Comparison of ENCODE assay signal across 1 cellular context in the genomic region with DNA sequence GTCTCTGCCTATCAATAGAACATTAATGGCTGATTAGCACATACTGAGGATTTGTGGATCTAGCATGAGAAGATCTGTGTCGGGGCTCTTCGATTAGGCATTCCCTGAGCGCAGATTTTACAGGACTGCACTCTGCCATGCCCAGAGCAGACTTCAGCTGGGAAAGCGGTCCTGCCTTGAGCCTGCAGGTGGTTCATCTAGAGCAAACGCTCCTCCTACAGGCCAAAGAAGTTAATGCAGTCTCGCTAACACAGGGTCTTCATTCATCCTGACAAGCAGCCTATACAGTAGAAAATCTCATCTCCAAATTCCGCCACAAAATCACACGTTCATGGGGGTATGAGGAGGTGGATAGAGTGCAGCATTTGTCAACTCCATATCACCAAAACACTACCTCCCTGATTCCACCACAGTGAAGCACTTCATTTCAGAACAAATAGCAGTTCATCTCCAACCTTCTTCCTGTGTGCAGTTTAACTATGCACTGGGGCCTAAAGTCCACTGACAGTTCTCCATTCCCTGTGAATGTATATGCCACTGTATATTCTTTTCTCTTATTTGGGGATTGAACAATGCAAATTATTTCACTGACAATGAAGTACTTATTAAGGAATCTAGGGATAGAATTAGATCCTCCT.
A peak's percentile ranks its signal among the peaks of the same experiment; 100 is the strongest.
TF ChIP-seq lines count a peak whose summit lies in the region.

No MANE protein-coding gene starts in this region.

TF ChIP-seq in HepG2, 621 proteins besides CTCF, POLR2A, EP300 and RAD21 (continued from another document and continues in another):
- no peak for TF ChIP-seq ISL2 (CRISPR knock-in tag; IDR thresholded peaks at IDR 0.05)
- 0 out of 2 replicates have a peak, but pooled peaks have one; percentile 23 for TF ChIP-seq RCOR2 (CRISPR knock-in tag; IDR thresholded peaks at IDR 0.05)
- no peak for TF ChIP-seq NPAS2 (CRISPR knock-in tag; IDR thresholded peaks at IDR 0.05; ENCODE audit: borderline replicate concordance)
- TF ChIP-seq, protein P1, sequence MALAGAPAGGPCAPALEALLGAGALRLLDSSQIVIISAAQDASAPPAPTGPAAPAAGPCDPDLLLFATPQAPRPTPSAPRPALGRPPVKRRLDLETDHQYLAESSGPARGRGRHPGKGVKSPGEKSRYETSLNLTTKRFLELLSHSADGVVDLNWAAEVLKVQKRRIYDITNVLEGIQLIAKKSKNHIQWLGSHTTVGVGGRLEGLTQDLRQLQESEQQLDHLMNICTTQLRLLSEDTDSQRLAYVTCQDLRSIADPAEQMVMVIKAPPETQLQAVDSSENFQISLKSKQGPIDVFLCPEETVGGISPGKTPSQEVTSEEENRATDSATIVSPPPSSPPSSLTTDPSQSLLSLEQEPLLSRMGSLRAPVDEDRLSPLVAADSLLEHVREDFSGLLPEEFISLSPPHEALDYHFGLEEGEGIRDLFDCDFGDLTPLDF (CRISPR knock-in tag; IDR thresholded peaks at IDR 0.05): no peak
- TF ChIP-seq ZNF432 (CRISPR knock-in tag; IDR thresholded peaks at IDR 0.05; ENCODE audit: borderline replicate concordance): no peak
- TF ChIP-seq ZNF335 (CRISPR knock-in tag; IDR thresholded peaks at IDR 0.05): no peak; the same call in 1 of the 2 replicates
- TF ChIP-seq SOX13 (IDR thresholded peaks at IDR 0.05): no peak
- 0 out of 4 replicates have a peak, but pooled peaks of 1 of the 2 experiments have one; percentile 5 for TF ChIP-seq SOX13 (CRISPR knock-in tag; conservative IDR thresholded peaks at IDR 0.05 in 1 of 2, IDR thresholded peaks at IDR 0.05 in 1 of 2)
- TF ChIP-seq CENPX (CRISPR knock-in tag; IDR thresholded peaks at IDR 0.05): no peak
- TF ChIP-seq SMC3 (IDR thresholded peaks at IDR 0.05; ENCODE audit: low read length): peak; percentile 66
- no peak for TF ChIP-seq ZFP36L1 (CRISPR knock-in tag; IDR thresholded peaks at IDR 0.05)
- no peak for TF ChIP-seq SRSF9 (IDR thresholded peaks at IDR 0.05; ENCODE audit: borderline replicate concordance, insufficient read depth, low read depth, low read length, poor library complexity, severe bottlenecking)
- no peak for TF ChIP-seq ZNF773 (CRISPR knock-in tag; IDR thresholded peaks at IDR 0.05; ENCODE audit: borderline replicate concordance)
- TF ChIP-seq ZNF292 (CRISPR knock-in tag; IDR thresholded peaks at IDR 0.05; ENCODE audit: borderline replicate concordance, low read depth): 0 out of 2 replicates have a peak, but pooled peaks have one; percentile 63
- no peak for TF ChIP-seq GATA4 (IDR thresholded peaks at IDR 0.05; ENCODE audit: borderline replicate concordance, low read depth)
- 0 out of 2 replicates have a peak, but pooled peaks have one; percentile 52 for TF ChIP-seq ZNF124 (CRISPR knock-in tag; IDR thresholded peaks at IDR 0.05)
- no peak for TF ChIP-seq CBFB (CRISPR knock-in tag; IDR thresholded peaks at IDR 0.05)
- no peak for TF ChIP-seq YEATS4 (CRISPR knock-in tag; IDR thresholded peaks at IDR 0.05; ENCODE audit: borderline replicate concordance)
- peak; percentile 32 for TF ChIP-seq SAP130 (CRISPR knock-in tag; IDR thresholded peaks at IDR 0.05; ENCODE audit: low read depth)
- TF ChIP-seq, protein P2, sequence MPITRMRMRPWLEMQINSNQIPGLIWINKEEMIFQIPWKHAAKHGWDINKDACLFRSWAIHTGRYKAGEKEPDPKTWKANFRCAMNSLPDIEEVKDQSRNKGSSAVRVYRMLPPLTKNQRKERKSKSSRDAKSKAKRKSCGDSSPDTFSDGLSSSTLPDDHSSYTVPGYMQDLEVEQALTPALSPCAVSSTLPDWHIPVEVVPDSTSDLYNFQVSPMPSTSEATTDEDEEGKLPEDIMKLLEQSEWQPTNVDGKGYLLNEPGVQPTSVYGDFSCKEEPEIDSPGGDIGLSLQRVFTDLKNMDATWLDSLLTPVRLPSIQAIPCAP (CRISPR knock-in tag; IDR thresholded peaks at IDR 0.05; ENCODE audit: low read depth): no peak
- TF ChIP-seq ZNF205 (CRISPR knock-in tag; IDR thresholded peaks at IDR 0.05): peak; percentile 38; the same call in 1 of the 2 replicates
- TF ChIP-seq, protein P3, sequence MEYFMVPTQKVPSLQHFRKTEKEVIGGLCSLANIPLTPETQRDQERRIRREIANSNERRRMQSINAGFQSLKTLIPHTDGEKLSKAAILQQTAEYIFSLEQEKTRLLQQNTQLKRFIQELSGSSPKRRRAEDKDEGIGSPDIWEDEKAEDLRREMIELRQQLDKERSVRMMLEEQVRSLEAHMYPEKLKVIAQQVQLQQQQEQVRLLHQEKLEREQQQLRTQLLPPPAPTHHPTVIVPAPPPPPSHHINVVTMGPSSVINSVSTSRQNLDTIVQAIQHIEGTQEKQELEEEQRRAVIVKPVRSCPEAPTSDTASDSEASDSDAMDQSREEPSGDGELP (IDR thresholded peaks at IDR 0.05; ENCODE audit: borderline replicate concordance, low read depth): 0 out of 2 replicates have a peak, but pooled peaks have one; percentile 46
- TF ChIP-seq, protein P4, sequence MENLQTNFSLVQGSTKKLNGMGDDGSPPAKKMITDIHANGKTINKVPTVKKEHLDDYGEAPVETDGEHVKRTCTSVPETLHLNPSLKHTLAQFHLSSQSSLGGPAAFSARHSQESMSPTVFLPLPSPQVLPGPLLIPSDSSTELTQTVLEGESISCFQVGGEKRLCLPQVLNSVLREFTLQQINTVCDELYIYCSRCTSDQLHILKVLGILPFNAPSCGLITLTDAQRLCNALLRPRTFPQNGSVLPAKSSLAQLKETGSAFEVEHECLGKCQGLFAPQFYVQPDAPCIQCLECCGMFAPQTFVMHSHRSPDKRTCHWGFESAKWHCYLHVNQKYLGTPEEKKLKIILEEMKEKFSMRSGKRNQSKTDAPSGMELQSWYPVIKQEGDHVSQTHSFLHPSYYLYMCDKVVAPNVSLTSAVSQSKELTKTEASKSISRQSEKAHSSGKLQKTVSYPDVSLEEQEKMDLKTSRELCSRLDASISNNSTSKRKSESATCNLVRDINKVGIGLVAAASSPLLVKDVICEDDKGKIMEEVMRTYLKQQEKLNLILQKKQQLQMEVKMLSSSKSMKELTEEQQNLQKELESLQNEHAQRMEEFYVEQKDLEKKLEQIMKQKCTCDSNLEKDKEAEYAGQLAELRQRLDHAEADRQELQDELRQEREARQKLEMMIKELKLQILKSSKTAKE (CRISPR knock-in tag; IDR thresholded peaks at IDR 0.05; ENCODE audit: borderline replicate concordance): no peak
- TF ChIP-seq FOSL2 (CRISPR knock-in tag; IDR thresholded peaks at IDR 0.05): 0 out of 2 replicates have a peak, but pooled peaks have one; percentile 15
- TF ChIP-seq HMGA1 (CRISPR knock-in tag; conservative IDR thresholded peaks at IDR 0.05): no peak
- no peak for TF ChIP-seq ZNF33A (CRISPR knock-in tag; IDR thresholded peaks at IDR 0.05; ENCODE audit: borderline replicate concordance)
- no peak for TF ChIP-seq ZKSCAN8 (CRISPR knock-in tag; IDR thresholded peaks at IDR 0.05; ENCODE audit: borderline replicate concordance)
- TF ChIP-seq MIXL1 (CRISPR knock-in tag; IDR thresholded peaks at IDR 0.05): no peak
- TF ChIP-seq TEAD3 (CRISPR knock-in tag; optimal IDR thresholded peaks at IDR 0.05; ENCODE audit: borderline replicate concordance): peak; percentile 64
- TF ChIP-seq, protein P5, sequence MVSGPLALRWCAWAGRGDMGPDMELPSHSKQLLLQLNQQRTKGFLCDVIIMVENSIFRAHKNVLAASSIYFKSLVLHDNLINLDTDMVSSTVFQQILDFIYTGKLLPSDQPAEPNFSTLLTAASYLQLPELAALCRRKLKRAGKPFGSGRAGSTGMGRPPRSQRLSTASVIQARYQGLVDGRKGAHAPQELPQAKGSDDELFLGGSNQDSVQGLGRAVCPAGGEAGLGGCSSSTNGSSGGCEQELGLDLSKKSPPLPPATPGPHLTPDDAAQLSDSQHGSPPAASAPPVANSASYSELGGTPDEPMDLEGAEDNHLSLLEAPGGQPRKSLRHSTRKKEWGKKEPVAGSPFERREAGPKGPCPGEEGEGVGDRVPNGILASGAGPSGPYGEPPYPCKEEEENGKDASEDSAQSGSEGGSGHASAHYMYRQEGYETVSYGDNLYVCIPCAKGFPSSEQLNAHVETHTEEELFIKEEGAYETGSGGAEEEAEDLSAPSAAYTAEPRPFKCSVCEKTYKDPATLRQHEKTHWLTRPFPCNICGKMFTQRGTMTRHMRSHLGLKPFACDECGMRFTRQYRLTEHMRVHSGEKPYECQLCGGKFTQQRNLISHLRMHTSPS (CRISPR knock-in tag; IDR thresholded peaks at IDR 0.05; ENCODE audit: low read depth): no peak
- peak; percentile 49; the same call in 1 of the 2 replicates for TF ChIP-seq SALL1 (CRISPR knock-in tag; IDR thresholded peaks at IDR 0.05)
- TF ChIP-seq ZNF510 (CRISPR knock-in tag; IDR thresholded peaks at IDR 0.05; ENCODE audit: low read depth): no peak
- TF ChIP-seq ZSCAN29 (CRISPR knock-in tag; conservative IDR thresholded peaks at IDR 0.05): no peak
- TF ChIP-seq, protein P6, sequence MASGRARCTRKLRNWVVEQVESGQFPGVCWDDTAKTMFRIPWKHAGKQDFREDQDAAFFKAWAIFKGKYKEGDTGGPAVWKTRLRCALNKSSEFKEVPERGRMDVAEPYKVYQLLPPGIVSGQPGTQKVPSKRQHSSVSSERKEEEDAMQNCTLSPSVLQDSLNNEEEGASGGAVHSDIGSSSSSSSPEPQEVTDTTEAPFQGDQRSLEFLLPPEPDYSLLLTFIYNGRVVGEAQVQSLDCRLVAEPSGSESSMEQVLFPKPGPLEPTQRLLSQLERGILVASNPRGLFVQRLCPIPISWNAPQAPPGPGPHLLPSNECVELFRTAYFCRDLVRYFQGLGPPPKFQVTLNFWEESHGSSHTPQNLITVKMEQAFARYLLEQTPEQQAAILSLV (CRISPR knock-in tag; IDR thresholded peaks at IDR 0.05; ENCODE audit: borderline replicate concordance): no peak
- TF ChIP-seq, protein P7, sequence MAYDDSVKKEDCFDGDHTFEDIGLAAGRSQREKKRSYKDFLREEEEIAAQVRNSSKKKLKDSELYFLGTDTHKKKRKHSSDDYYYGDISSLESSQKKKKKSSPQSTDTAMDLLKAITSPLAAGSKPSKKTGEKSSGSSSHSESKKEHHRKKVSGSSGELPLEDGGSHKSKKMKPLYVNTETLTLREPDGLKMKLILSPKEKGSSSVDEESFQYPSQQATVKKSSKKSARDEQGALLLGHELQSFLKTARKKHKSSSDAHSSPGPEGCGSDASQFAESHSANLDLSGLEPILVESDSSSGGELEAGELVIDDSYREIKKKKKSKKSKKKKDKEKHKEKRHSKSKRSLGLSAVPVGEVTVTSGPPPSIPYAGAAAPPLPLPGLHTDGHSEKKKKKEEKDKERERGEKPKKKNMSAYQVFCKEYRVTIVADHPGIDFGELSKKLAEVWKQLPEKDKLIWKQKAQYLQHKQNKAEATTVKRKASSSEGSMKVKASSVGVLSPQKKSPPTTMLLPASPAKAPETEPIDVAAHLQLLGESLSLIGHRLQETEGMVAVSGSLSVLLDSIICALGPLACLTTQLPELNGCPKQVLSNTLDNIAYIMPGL (CRISPR knock-in tag; IDR thresholded peaks at IDR 0.05; ENCODE audit: borderline replicate concordance in 1 of 2, low read depth in 1 of 2): peak in 1 of 2 experiments; percentile 60; a peak in 2 of 4 replicates
- 0 out of 2 replicates have a peak, but pooled peaks have one; percentile 63 for TF ChIP-seq SMAD3 (CRISPR knock-in tag; IDR thresholded peaks at IDR 0.05)
- TF ChIP-seq, protein P8, sequence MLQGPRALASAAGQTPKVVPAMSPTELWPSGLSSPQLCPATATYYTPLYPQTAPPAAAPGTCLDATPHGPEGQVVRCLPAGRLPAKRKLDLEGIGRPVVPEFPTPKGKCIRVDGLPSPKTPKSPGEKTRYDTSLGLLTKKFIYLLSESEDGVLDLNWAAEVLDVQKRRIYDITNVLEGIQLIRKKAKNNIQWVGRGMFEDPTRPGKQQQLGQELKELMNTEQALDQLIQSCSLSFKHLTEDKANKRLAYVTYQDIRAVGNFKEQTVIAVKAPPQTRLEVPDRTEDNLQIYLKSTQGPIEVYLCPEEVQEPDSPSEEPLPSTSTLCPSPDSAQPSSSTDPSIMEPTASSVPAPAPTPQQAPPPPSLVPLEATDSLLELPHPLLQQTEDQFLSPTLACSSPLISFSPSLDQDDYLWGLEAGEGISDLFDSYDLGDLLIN (CRISPR knock-in tag; IDR thresholded peaks at IDR 0.05; ENCODE audit: borderline replicate concordance): no peak
- TF ChIP-seq MXD4 (CRISPR knock-in tag; IDR thresholded peaks at IDR 0.05): no peak
- peak; percentile 28; the same call in 1 of the 2 replicates for TF ChIP-seq NCOA2 (CRISPR knock-in tag; IDR thresholded peaks at IDR 0.05)
- TF ChIP-seq ZZZ3 (CRISPR knock-in tag; IDR thresholded peaks at IDR 0.05; ENCODE audit: borderline replicate concordance): no peak
- TF ChIP-seq NR2F2 (IDR thresholded peaks at IDR 0.05; ENCODE audit: borderline replicate concordance, low read depth): no peak
- TF ChIP-seq ZNF329 (CRISPR knock-in tag; IDR thresholded peaks at IDR 0.05; ENCODE audit: low read depth): 0 out of 2 replicates have a peak, but pooled peaks have one; percentile 27
- TF ChIP-seq DMAP1 (CRISPR knock-in tag; IDR thresholded peaks at IDR 0.05): no peak
- no peak for TF ChIP-seq KLF12 (CRISPR knock-in tag; IDR thresholded peaks at IDR 0.05; ENCODE audit: borderline replicate concordance)
- TF ChIP-seq, protein P9, sequence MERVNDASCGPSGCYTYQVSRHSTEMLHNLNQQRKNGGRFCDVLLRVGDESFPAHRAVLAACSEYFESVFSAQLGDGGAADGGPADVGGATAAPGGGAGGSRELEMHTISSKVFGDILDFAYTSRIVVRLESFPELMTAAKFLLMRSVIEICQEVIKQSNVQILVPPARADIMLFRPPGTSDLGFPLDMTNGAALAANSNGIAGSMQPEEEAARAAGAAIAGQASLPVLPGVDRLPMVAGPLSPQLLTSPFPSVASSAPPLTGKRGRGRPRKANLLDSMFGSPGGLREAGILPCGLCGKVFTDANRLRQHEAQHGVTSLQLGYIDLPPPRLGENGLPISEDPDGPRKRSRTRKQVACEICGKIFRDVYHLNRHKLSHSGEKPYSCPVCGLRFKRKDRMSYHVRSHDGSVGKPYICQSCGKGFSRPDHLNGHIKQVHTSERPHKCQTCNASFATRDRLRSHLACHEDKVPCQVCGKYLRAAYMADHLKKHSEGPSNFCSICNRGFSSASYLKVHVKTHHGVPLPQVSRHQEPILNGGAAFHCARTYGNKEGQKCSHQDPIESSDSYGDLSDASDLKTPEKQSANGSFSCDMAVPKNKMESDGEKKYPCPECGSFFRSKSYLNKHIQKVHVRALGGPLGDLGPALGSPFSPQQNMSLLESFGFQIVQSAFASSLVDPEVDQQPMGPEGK (CRISPR knock-in tag; IDR thresholded peaks at IDR 0.05): no peak
